11 cellular contexts compared by ENCODE assay signal in the genomic region with DNA sequence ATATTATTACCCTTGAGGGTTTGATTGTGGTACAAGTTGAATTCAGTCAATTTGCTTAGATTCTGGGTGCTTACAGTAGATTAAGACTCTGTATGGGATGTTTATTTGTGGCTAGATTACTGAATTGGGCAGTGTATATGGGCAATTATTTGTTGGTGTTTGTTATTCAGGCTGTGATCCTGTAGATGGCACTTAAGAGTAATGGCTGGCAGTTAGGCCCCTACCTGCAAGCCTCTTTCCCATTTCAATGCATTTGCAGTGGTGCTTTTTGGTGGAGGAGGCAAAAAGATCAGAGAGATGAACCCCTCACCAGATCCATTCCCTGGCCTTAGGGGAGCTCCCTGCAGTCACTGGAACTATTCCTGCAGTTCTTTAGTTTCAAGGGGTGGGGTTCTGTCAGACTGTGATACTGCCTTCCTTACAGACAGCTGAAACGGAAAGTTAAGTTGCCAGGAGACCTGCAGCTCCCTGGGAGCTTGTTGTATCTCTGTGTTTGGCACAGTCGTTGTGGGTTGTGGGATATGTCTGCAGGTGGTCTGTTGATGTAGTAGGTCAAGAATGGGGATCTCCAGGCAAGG.
A peak's percentile ranks its signal among the peaks of the same experiment; 100 is the strongest.
DNase-seq lines count a peak whose midpoint lies in the region; TF ChIP-seq lines count a peak whose summit lies in the region.
"Had no signal": no experiment of that assay in that cellular context is flagged by ENCODE, and none has a peak within 500 bp of the region (broad histone marks: within the 10 kb centered on the region; RNA-seq: fewer than 3 reads in every experiment).

No MANE protein-coding gene starts in this region.

- DNase-seq in Caki2 (ENCODE audit: low read depth) (peak; percentile 13), HT-29 (ENCODE audit: low spot score) (peak; percentile 8), WERI-Rb-1 (peak; percentile 20), iPS-NIHi7 (ENCODE audit: extremely low spot score) (peak; percentile 53), nephron progenitor cell (no peak), NOMO-1 treated with DMSO at 0.1 percent for 48 hours (lab: John Stamatoyannopoulos, UW; ENCODE audit: unreplicated experiment) (no peak), testis (no peak)
- no peak for DNase-seq in activated CD4-positive, CD25-positive, alpha-beta regulatory T cell (lab: John Stamatoyannopoulos, UW)
- DNase-seq: dorsolateral prefrontal cortex, RPMI8226 had no signal

- in situ Hi-C loops in Caki2 (cut with HindIII; ENCODE audit: low pct_unique_long_range_greater_than_20kb, low sequenced_read_pairs) = no loop called here

- intact Hi-C loops in testis (cut with DNase I; ENCODE audit: low total_unique reads) = no loop called here

- 64% methylated on average over 2 of the region's 2 CpGs; no CpG with 5 or more reads in 1 of the 2 donors for WGBS in testis, 2 donors

- peak; percentile 54 for TF ChIP-seq CTCF in WERI-Rb-1 (IDR thresholded peaks at IDR 0.05; ENCODE audit: low read depth, low read length)
- no peak for TF ChIP-seq CTCF in nephron progenitor cell (IDR thresholded peaks at IDR 0.05)
- TF ChIP-seq CTCF in testis (IDR thresholded peaks at IDR 0.05) = no peak

- H3K27me3 ChIP-seq in WERI-Rb-1 (ENCODE audit: insufficient read depth, low read depth, severe bottlenecking) (no peaks in the 10 kb centered on the region), testis (no peaks in the 10 kb centered on the region)
- H3K27me3 ChIP-seq: dorsolateral prefrontal cortex had no signal

- no peak overlapping the region for H3K27ac ChIP-seq in WERI-Rb-1
- no peak overlapping the region for H3K27ac ChIP-seq in testis
- H3K27ac ChIP-seq: dorsolateral prefrontal cortex, HL-60 had no signal

- H3K36me3 ChIP-seq in WERI-Rb-1 = no peaks in the 10 kb centered on the region
- no peaks in the 10 kb centered on the region for H3K36me3 ChIP-seq in testis (ENCODE audit: low read depth, missing control alignments)

- no peaks in the 10 kb centered on the region for H3K4me1 ChIP-seq in testis

- H3K27ac Mint-ChIP-seq in nephron progenitor cell = no peak overlapping the region

- no peak overlapping the region for H3K4me3 Mint-ChIP-seq in nephron progenitor cell

- no peaks in the 10 kb centered on the region for H3K4me1 Mint-ChIP-seq in nephron progenitor cell

- H3K9me3 Mint-ChIP-seq in nephron progenitor cell = no peaks in the 10 kb centered on the region

- no peak for TF ChIP-seq POLR2A in testis (IDR thresholded peaks at IDR 0.05)

- H3K4me3 ChIP-seq in WERI-Rb-1 (ENCODE audit: low read depth, low read length) (no peak overlapping the region), testis (no peak overlapping the region)
- H3K4me3 ChIP-seq: dorsolateral prefrontal cortex had no signal

- no peaks in the 10 kb centered on the region for H3K36me3 Mint-ChIP-seq in nephron progenitor cell (ENCODE audit: low read depth)

- no peaks in the 10 kb centered on the region for H3K27me3 Mint-ChIP-seq in nephron progenitor cell (ENCODE audit: low read depth, poor library complexity)

- H3K9me3 ChIP-seq in WERI-Rb-1 (ENCODE audit: severe bottlenecking) (peaks cover 5% of the 10 kb centered on the region), testis (no peaks in the 10 kb centered on the region)

Comparison
In these comparisons a context has a peak if more than half of its experiments do, and no peak if none do; other contexts are left out.
1. DNase-seq: peak in Caki2 (single experiment), HT-29 (single experiment), WERI-Rb-1 (single experiment) and iPS-NIHi7 (single experiment); none in activated CD4-positive, CD25-positive, alpha-beta regulatory T cell (0 of 4), nephron progenitor cell (single experiment), NOMO-1 treated with DMSO at 0.1 percent for 48 hours (single experiment) and testis (single experiment).